ENCODE assay signal across 3 cellular contexts in the genomic region with DNA sequence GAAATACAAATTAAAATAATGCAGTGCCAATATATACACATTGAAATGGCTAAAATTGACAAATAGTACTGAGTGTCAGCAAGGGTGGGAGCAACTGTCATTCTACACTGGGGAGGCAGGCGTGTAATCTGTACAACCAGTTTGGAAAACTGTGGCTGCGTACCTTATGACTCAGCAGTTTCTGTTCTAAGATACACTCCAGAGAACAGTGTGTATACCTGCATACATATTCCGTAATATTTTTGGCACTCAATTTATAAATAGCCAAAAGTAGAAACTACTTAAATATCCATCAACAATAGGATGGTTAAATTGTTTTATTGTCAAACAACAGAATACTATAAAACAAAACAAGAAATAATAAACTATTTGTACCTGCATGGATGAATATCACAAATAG.
TF ChIP-seq lines count a peak whose summit lies in the region.

No MANE protein-coding gene starts in this region.

TF ChIP-seq in A549, 52 proteins besides CTCF, POLR2A, EP300 and RAD21:
- TF ChIP-seq JUN (IDR thresholded peaks at IDR 0.05) (no peak), NFE2L2 (conservative IDR thresholded peaks at IDR 0.05; ENCODE audit: low read length) (peak; percentile 97), FOSL2 (IDR thresholded peaks at IDR 0.05) (no peak), FOSL2 (CRISPR knock-in tag; IDR thresholded peaks at IDR 0.05) (peak; percentile 47; the same call in 1 of the 2 replicates), MAFK (IDR thresholded peaks at IDR 0.05; ENCODE audit: partially characterized antibody) (peak; percentile 97)
- TF ChIP-seq, protein P1, sequence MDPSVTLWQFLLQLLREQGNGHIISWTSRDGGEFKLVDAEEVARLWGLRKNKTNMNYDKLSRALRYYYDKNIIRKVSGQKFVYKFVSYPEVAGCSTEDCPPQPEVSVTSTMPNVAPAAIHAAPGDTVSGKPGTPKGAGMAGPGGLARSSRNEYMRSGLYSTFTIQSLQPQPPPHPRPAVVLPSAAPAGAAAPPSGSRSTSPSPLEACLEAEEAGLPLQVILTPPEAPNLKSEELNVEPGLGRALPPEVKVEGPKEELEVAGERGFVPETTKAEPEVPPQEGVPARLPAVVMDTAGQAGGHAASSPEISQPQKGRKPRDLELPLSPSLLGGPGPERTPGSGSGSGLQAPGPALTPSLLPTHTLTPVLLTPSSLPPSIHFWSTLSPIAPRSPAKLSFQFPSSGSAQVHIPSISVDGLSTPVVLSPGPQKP (IDR thresholded peaks at IDR 0.05; ENCODE audit: low read depth, low read length): no peak

TF ChIP-seq in IMR-90, 13 proteins besides CTCF, POLR2A, EP300 and RAD21:
- no peak for TF ChIP-seq MXI1 (IDR thresholded peaks at IDR 0.05; ENCODE audit: borderline replicate concordance, low read depth, low read length)
- TF ChIP-seq MAZ (IDR thresholded peaks at IDR 0.05; ENCODE audit: borderline replicate concordance, low read depth, low read length): no peak
- TF ChIP-seq NFE2L2 (IDR thresholded peaks at IDR 0.05; ENCODE audit: low read depth, low read length): peak; percentile 92
- peak; percentile 69 for TF ChIP-seq MAFK (IDR thresholded peaks at IDR 0.05; ENCODE audit: low read depth, low read length)
TF ChIP-seq in IMR-90: peak in this region for 2.

TF ChIP-seq in K562, 482 proteins besides CTCF, POLR2A, EP300 and RAD21 (continues in another document):
- TF ChIP-seq, protein P2, sequence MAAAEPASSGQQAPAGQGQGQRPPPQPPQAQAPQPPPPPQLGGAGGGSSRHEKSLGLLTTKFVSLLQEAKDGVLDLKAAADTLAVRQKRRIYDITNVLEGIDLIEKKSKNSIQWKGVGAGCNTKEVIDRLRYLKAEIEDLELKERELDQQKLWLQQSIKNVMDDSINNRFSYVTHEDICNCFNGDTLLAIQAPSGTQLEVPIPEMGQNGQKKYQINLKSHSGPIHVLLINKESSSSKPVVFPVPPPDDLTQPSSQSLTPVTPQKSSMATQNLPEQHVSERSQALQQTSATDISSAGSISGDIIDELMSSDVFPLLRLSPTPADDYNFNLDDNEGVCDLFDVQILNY (CRISPR knock-in tag; IDR thresholded peaks at IDR 0.05): no peak
- TF ChIP-seq HMG20B (CRISPR knock-in tag; IDR thresholded peaks at IDR 0.05) (no peak), YY1 (IDR thresholded peaks at IDR 0.05; ENCODE audit: borderline replicate concordance in 1 of 3, control insufficient read depth in 1 of 3, extremely low read depth in 1 of 3, insufficient read depth in 3 of 3, insufficient read length in 1 of 3, insufficient replicate concordance in 2 of 3, low read depth in 1 of 3, low read length in 2 of 3) (no peak), PML (IDR thresholded peaks at IDR 0.05; ENCODE audit: low read length) (no peak), MAFK (IDR thresholded peaks at IDR 0.05; ENCODE audit: low read length) (peak; percentile 98), HOXB6 (CRISPR knock-in tag; IDR thresholded peaks at IDR 0.05; ENCODE audit: borderline replicate concordance) (no peak), ADNP (tag; IDR thresholded peaks at IDR 0.05) (no peak; the same call in 1 of the 2 replicates), NFRKB (IDR thresholded peaks at IDR 0.05; ENCODE audit: low read depth) (no peak), RBM15 (IDR thresholded peaks at IDR 0.05; ENCODE audit: insufficient read depth, low read length) (no peak), ZNF57 (CRISPR knock-in tag; IDR thresholded peaks at IDR 0.05) (no peak), SP2 (IDR thresholded peaks at IDR 0.05; ENCODE audit: extremely low read depth, low read depth, low read length, poor library complexity, severe bottlenecking) (no peak), TAF7 (tag; IDR thresholded peaks at IDR 0.05) (no peak), ZMIZ1 (IDR thresholded peaks at IDR 0.05; ENCODE audit: low read depth in 2 of 2, low read length in 2 of 2) (no peak), ZNF12 (CRISPR knock-in tag; IDR thresholded peaks at IDR 0.05) (no peak), NEUROD1 (IDR thresholded peaks at IDR 0.05; ENCODE audit: borderline replicate concordance, low read depth, low read length, partially characterized antibody) (no peak), PTRF (tag; IDR thresholded peaks at IDR 0.05) (no peak), PCBP2 (IDR thresholded peaks at IDR 0.05; ENCODE audit: low read depth, low read length, poor library complexity, severe bottlenecking) (no peak), MEF2A (IDR thresholded peaks at IDR 0.05; ENCODE audit: control insufficient read depth, low read depth, low read length) (0 out of 2 replicates have a peak, but pooled peaks have one; percentile 9), NFE2L1 (tag; IDR thresholded peaks at IDR 0.05; ENCODE audit: borderline replicate concordance, low read depth) (peak; percentile 98), ZNF561 (CRISPR knock-in tag; conservative IDR thresholded peaks at IDR 0.05) (no peak), TGIF2 (CRISPR knock-in tag; IDR thresholded peaks at IDR 0.05) (no peak), ZNF785 (CRISPR knock-in tag; IDR thresholded peaks at IDR 0.05) (no peak), ZNF324 (CRISPR knock-in tag; IDR thresholded peaks at IDR 0.05) (no peak), ZFP1 (CRISPR knock-in tag; IDR thresholded peaks at IDR 0.05) (no peak), CREB1 (IDR thresholded peaks at IDR 0.05) (peak; percentile 50; the same call in 1 of the 2 replicates), CREB1 (CRISPR knock-in tag; IDR thresholded peaks at IDR 0.05) (no peak), FOXJ2 (tag; IDR thresholded peaks at IDR 0.05) (no peak), MAFG (tag; conservative IDR thresholded peaks at IDR 0.05) (peak; percentile 99), FOXP1 (CRISPR knock-in tag; IDR thresholded peaks at IDR 0.05) (no peak), CBFA2T3 (IDR thresholded peaks at IDR 0.05) (peak; percentile 69), ATF1 (CRISPR knock-in tag; IDR thresholded peaks at IDR 0.05) (no peak), ATF1 (tag; IDR thresholded peaks at IDR 0.05) (peak; percentile 57; the same call in 1 of the 2 replicates), HDAC1 (IDR thresholded peaks at IDR 0.05) (0 out of 4 replicates have a peak, but pooled peaks of 1 of the 2 experiments have one; percentile 38)
- TF ChIP-seq, protein P3, sequence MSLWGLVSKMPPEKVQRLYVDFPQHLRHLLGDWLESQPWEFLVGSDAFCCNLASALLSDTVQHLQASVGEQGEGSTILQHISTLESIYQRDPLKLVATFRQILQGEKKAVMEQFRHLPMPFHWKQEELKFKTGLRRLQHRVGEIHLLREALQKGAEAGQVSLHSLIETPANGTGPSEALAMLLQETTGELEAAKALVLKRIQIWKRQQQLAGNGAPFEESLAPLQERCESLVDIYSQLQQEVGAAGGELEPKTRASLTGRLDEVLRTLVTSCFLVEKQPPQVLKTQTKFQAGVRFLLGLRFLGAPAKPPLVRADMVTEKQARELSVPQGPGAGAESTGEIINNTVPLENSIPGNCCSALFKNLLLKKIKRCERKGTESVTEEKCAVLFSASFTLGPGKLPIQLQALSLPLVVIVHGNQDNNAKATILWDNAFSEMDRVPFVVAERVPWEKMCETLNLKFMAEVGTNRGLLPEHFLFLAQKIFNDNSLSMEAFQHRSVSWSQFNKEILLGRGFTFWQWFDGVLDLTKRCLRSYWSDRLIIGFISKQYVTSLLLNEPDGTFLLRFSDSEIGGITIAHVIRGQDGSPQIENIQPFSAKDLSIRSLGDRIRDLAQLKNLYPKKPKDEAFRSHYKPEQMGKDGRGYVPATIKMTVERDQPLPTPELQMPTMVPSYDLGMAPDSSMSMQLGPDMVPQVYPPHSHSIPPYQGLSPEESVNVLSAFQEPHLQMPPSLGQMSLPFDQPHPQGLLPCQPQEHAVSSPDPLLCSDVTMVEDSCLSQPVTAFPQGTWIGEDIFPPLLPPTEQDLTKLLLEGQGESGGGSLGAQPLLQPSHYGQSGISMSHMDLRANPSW (CRISPR knock-in tag; IDR thresholded peaks at IDR 0.05): no peak
- TF ChIP-seq, protein P4, sequence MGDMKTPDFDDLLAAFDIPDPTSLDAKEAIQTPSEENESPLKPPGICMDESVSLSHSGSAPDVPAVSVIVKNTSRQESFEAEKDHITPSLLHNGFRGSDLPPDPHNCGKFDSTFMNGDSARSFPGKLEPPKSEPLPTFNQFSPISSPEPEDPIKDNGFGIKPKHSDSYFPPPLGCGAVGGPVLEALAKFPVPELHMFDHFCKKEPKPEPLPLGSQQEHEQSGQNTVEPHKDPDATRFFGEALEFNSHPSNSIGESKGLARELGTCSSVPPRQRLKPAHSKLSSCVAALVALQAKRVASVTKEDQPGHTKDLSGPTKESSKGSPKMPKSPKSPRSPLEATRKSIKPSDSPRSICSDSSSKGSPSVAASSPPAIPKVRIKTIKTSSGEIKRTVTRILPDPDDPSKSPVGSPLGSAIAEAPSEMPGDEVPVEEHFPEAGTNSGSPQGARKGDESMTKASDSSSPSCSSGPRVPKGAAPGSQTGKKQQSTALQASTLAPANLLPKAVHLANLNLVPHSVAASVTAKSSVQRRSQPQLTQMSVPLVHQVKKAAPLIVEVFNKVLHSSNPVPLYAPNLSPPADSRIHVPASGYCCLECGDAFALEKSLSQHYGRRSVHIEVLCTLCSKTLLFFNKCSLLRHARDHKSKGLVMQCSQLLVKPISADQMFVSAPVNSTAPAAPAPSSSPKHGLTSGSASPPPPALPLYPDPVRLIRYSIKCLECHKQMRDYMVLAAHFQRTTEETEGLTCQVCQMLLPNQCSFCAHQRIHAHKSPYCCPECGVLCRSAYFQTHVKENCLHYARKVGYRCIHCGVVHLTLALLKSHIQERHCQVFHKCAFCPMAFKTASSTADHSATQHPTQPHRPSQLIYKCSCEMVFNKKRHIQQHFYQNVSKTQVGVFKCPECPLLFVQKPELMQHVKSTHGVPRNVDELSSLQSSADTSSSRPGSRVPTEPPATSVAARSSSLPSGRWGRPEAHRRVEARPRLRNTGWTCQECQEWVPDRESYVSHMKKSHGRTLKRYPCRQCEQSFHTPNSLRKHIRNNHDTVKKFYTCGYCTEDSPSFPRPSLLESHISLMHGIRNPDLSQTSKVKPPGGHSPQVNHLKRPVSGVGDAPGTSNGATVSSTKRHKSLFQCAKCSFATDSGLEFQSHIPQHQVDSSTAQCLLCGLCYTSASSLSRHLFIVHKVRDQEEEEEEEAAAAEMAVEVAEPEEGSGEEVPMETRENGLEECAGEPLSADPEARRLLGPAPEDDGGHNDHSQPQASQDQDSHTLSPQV (IDR thresholded peaks at IDR 0.05): peak; percentile 60; the same call in 1 of the 2 replicates
- TF ChIP-seq, protein P5, sequence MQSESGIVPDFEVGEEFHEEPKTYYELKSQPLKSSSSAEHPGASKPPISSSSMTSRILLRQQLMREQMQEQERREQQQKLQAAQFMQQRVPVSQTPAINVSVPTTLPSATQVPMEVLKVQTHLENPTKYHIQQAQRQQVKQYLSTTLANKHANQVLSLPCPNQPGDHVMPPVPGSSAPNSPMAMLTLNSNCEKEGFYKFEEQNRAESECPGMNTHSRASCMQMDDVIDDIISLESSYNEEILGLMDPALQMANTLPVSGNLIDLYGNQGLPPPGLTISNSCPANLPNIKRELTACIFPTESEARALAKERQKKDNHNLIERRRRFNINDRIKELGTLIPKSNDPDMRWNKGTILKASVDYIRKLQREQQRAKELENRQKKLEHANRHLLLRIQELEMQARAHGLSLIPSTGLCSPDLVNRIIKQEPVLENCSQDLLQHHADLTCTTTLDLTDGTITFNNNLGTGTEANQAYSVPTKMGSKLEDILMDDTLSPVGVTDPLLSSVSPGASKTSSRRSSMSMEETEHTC (IDR thresholded peaks at IDR 0.05): no peak
- TF ChIP-seq, protein P6, sequence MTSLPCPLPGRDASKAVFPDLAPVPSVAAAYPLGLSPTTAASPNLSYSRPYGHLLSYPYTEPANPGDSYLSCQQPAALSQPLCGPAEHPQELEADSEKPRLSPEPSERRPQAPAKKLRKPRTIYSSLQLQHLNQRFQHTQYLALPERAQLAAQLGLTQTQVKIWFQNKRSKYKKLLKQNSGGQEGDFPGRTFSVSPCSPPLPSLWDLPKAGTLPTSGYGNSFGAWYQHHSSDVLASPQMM (CRISPR knock-in tag; IDR thresholded peaks at IDR 0.05): no peak
- TF ChIP-seq, protein P7, sequence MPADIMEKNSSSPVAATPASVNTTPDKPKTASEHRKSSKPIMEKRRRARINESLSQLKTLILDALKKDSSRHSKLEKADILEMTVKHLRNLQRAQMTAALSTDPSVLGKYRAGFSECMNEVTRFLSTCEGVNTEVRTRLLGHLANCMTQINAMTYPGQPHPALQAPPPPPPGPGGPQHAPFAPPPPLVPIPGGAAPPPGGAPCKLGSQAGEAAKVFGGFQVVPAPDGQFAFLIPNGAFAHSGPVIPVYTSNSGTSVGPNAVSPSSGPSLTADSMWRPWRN (IDR thresholded peaks at IDR 0.05; ENCODE audit: low read depth): no peak
- TF ChIP-seq, protein P8, sequence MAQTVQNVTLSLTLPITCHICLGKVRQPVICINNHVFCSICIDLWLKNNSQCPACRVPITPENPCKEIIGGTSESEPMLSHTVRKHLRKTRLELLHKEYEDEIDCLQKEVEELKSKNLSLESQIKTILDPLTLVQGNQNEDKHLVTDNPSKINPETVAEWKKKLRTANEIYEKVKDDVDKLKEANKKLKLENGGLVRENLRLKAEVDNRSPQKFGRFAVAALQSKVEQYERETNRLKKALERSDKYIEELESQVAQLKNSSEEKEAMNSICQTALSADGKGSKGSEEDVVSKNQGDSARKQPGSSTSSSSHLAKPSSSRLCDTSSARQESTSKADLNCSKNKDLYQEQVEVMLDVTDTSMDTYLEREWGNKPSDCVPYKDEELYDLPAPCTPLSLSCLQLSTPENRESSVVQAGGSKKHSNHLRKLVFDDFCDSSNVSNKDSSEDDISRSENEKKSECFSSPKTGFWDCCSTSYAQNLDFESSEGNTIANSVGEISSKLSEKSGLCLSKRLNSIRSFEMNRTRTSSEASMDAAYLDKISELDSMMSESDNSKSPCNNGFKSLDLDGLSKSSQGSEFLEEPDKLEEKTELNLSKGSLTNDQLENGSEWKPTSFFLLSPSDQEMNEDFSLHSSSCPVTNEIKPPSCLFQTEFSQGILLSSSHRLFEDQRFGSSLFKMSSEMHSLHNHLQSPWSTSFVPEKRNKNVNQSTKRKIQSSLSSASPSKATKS (CRISPR knock-in tag; IDR thresholded peaks at IDR 0.05): no peak
